ENCODE assay signal across 1 cellular context in genomic region chr6:159761873-159762680, GRCh38.
TF ChIP-seq lines count a peak whose summit lies in the region.

Gene ACAT2 (plus strand): TSS chr6:159762045. CDS start chr6:159762088, 43 bp downstream.

TF ChIP-seq in HepG2, 621 proteins besides CTCF, POLR2A, EP300 and RAD21 (continued from another document and continues in another):
- TF ChIP-seq ZNF24 (IDR thresholded peaks at IDR 0.05) (no peak), ZNF83 (CRISPR knock-in tag; IDR thresholded peaks at IDR 0.05; ENCODE audit: borderline replicate concordance) (no peak; the same call in 1 of the 2 replicates), ZNF552 (CRISPR knock-in tag; IDR thresholded peaks at IDR 0.05; ENCODE audit: borderline replicate concordance) (peak; percentile 18; the same call in 1 of the 2 replicates), TMF1 (CRISPR knock-in tag; IDR thresholded peaks at IDR 0.05; ENCODE audit: low read depth) (peak; percentile 66; the same call in 1 of the 2 replicates), BATF2 (CRISPR knock-in tag; IDR thresholded peaks at IDR 0.05) (0 out of 2 replicates have a peak, but pooled peaks have one; percentile 19), RORA (CRISPR knock-in tag; IDR thresholded peaks at IDR 0.05) (no peak), ZNF558 (CRISPR knock-in tag; IDR thresholded peaks at IDR 0.05; ENCODE audit: borderline replicate concordance) (peak; percentile 94), AFF4 (CRISPR knock-in tag; IDR thresholded peaks at IDR 0.05) (peak; percentile 85; the same call in 1 of the 2 replicates), LBX2 (CRISPR knock-in tag; IDR thresholded peaks at IDR 0.05; ENCODE audit: borderline replicate concordance) (no peak), MTA3 (CRISPR knock-in tag; IDR thresholded peaks at IDR 0.05) (no peak), KDM3A (CRISPR knock-in tag; IDR thresholded peaks at IDR 0.05; ENCODE audit: low read depth) (peak; percentile 68; the same call in 1 of the 2 replicates), ZNF704 (CRISPR knock-in tag; IDR thresholded peaks at IDR 0.05; ENCODE audit: borderline replicate concordance) (peak; percentile 88; the same call in 1 of the 2 replicates), CREBL2 (CRISPR knock-in tag; IDR thresholded peaks at IDR 0.05; ENCODE audit: borderline replicate concordance) (peak; percentile 79; the same call in 1 of the 2 replicates), NCOA5 (CRISPR knock-in tag; IDR thresholded peaks at IDR 0.05) (peak; percentile 89; the same call in 1 of the 2 replicates), MLX (CRISPR knock-in tag; IDR thresholded peaks at IDR 0.05) (no peak), ZNF737 (CRISPR knock-in tag; IDR thresholded peaks at IDR 0.05; ENCODE audit: borderline replicate concordance) (no peak; the same call in 1 of the 2 replicates), MYC (CRISPR knock-in tag; IDR thresholded peaks at IDR 0.05; ENCODE audit: borderline replicate concordance) (peak; percentile 91), RELA (CRISPR knock-in tag; IDR thresholded peaks at IDR 0.05) (no peak; the same call in 1 of the 2 replicates), ZNF12 (CRISPR knock-in tag; IDR thresholded peaks at IDR 0.05) (peak; percentile 67), CEBPB (IDR thresholded peaks at IDR 0.05; ENCODE audit: borderline replicate concordance, low read depth, low read length) (no peak), ZSCAN31 (CRISPR knock-in tag; IDR thresholded peaks at IDR 0.05; ENCODE audit: low read depth) (peak; percentile 98), MYNN (CRISPR knock-in tag; IDR thresholded peaks at IDR 0.05; ENCODE audit: low read depth) (no peak; the same call in 1 of the 2 replicates), ZFP82 (CRISPR knock-in tag; IDR thresholded peaks at IDR 0.05; ENCODE audit: borderline replicate concordance) (peak; percentile 98; the same call in 1 of the 2 replicates), ZNF275 (CRISPR knock-in tag; IDR thresholded peaks at IDR 0.05; ENCODE audit: borderline replicate concordance) (peak; percentile 89), MXD4 (CRISPR knock-in tag; IDR thresholded peaks at IDR 0.05) (peak; percentile 79; the same call in 1 of the 2 replicates), FOXO4 (CRISPR knock-in tag; conservative IDR thresholded peaks at IDR 0.05) (no peak), TOPORS (CRISPR knock-in tag; IDR thresholded peaks at IDR 0.05) (peak; percentile 97), KIAA2018 (CRISPR knock-in tag; IDR thresholded peaks at IDR 0.05; ENCODE audit: borderline replicate concordance) (peak; percentile 91; the same call in 1 of the 2 replicates), ZBTB2 (CRISPR knock-in tag; IDR thresholded peaks at IDR 0.05; ENCODE audit: low read depth) (no peak; the same call in 1 of the 2 replicates), ZNF33B (CRISPR knock-in tag; IDR thresholded peaks at IDR 0.05) (peak; percentile 78; the same call in 1 of the 2 replicates), ZFX (CRISPR knock-in tag; IDR thresholded peaks at IDR 0.05; ENCODE audit: low read depth) (peak; percentile 85), ARNTL (CRISPR knock-in tag; IDR thresholded peaks at IDR 0.05) (no peak), SNAPC5 (CRISPR knock-in tag; IDR thresholded peaks at IDR 0.05; ENCODE audit: borderline replicate concordance) (peak; percentile 70; the same call in 1 of the 2 replicates), CSRNP1 (CRISPR knock-in tag; IDR thresholded peaks at IDR 0.05) (peak; percentile 92), ZFP37 (CRISPR knock-in tag; IDR thresholded peaks at IDR 0.05; ENCODE audit: borderline replicate concordance) (peak; percentile 65; the same call in 1 of the 2 replicates)
